Comparison of ENCODE assay signal across 1 cellular context in genomic region chr3:30350011-30350410, GRCh38.
A peak's percentile ranks its signal among the peaks of the same experiment; 100 is the strongest.
TF ChIP-seq lines count a peak whose summit lies in the region.

No MANE protein-coding gene starts in this region.

TF ChIP-seq in HepG2, 621 proteins besides CTCF, POLR2A, EP300 and RAD21 (continued from another document):
- TF ChIP-seq ETV5 (CRISPR knock-in tag; IDR thresholded peaks at IDR 0.05; ENCODE audit: borderline replicate concordance) (peak; percentile 19; the same call in 1 of the 2 replicates), TCF12 (IDR thresholded peaks at IDR 0.05) (no peak), TCF12 (CRISPR knock-in tag; IDR thresholded peaks at IDR 0.05) (no peak), KLF16 (CRISPR knock-in tag; IDR thresholded peaks at IDR 0.05) (0 out of 4 replicates have a peak, but pooled peaks of 1 of the 2 experiments have one; percentile 13), TEAD3 (CRISPR knock-in tag; optimal IDR thresholded peaks at IDR 0.05; ENCODE audit: borderline replicate concordance) (peak; percentile 72), SMAD3 (CRISPR knock-in tag; IDR thresholded peaks at IDR 0.05) (no peak), HBP1 (CRISPR knock-in tag; IDR thresholded peaks at IDR 0.05; ENCODE audit: low read depth) (0 out of 2 replicates have a peak, but pooled peaks have one; percentile 42), FOXC1 (CRISPR knock-in tag; IDR thresholded peaks at IDR 0.05; ENCODE audit: borderline replicate concordance) (peak; percentile 53; the same call in 1 of the 2 replicates), NFKB2 (CRISPR knock-in tag; IDR thresholded peaks at IDR 0.05; ENCODE audit: borderline replicate concordance) (no peak), YEATS2 (CRISPR knock-in tag; IDR thresholded peaks at IDR 0.05; ENCODE audit: borderline replicate concordance) (no peak), KDM3A (CRISPR knock-in tag; IDR thresholded peaks at IDR 0.05; ENCODE audit: low read depth) (no peak), SALL1 (CRISPR knock-in tag; IDR thresholded peaks at IDR 0.05) (peak; percentile 14; the same call in 1 of the 2 replicates), ZNF10 (CRISPR knock-in tag; IDR thresholded peaks at IDR 0.05; ENCODE audit: borderline replicate concordance, low read depth) (no peak), ZKSCAN5 (CRISPR knock-in tag; IDR thresholded peaks at IDR 0.05) (no peak), ZNF160 (CRISPR knock-in tag; IDR thresholded peaks at IDR 0.05) (no peak), ZNF382 (CRISPR knock-in tag; IDR thresholded peaks at IDR 0.05; ENCODE audit: borderline replicate concordance) (no peak), RCOR2 (CRISPR knock-in tag; IDR thresholded peaks at IDR 0.05) (0 out of 2 replicates have a peak, but pooled peaks have one; percentile 16), ZFP82 (CRISPR knock-in tag; IDR thresholded peaks at IDR 0.05; ENCODE audit: borderline replicate concordance) (no peak), ZBTB37 (CRISPR knock-in tag; IDR thresholded peaks at IDR 0.05) (no peak), RFXAP (CRISPR knock-in tag; IDR thresholded peaks at IDR 0.05; ENCODE audit: borderline replicate concordance) (0 out of 2 replicates have a peak, but pooled peaks have one; percentile 8), ZNF746 (CRISPR knock-in tag; IDR thresholded peaks at IDR 0.05) (no peak), PBX2 (CRISPR knock-in tag; IDR thresholded peaks at IDR 0.05) (0 out of 2 replicates have a peak, but pooled peaks have one; percentile 27), FOXA1 (IDR thresholded peaks at IDR 0.05) (no peak), FOXA1 (CRISPR knock-in tag; IDR thresholded peaks at IDR 0.05) (peak; percentile 37; the same call in 1 of the 2 replicates), BCL6 (CRISPR knock-in tag; IDR thresholded peaks at IDR 0.05) (no peak), DMAP1 (CRISPR knock-in tag; IDR thresholded peaks at IDR 0.05) (no peak), PHF20 (CRISPR knock-in tag; IDR thresholded peaks at IDR 0.05) (no peak), ZNF292 (CRISPR knock-in tag; IDR thresholded peaks at IDR 0.05; ENCODE audit: borderline replicate concordance, low read depth) (peak; percentile 68), RARG (CRISPR knock-in tag; IDR thresholded peaks at IDR 0.05; ENCODE audit: low read depth) (no peak), HNRNPL (IDR thresholded peaks at IDR 0.05; ENCODE audit: low read depth, low read length) (no peak), IKZF5 (CRISPR knock-in tag; IDR thresholded peaks at IDR 0.05) (no peak), ERF (CRISPR knock-in tag; IDR thresholded peaks at IDR 0.05) (0 out of 2 replicates have a peak, but pooled peaks have one; percentile 18), HNF1A (IDR thresholded peaks at IDR 0.05; ENCODE audit: low read depth) (no peak), HNF1A (CRISPR knock-in tag; IDR thresholded peaks at IDR 0.05; ENCODE audit: borderline replicate concordance) (no peak), CHCHD3 (CRISPR knock-in tag; IDR thresholded peaks at IDR 0.05) (no peak), KAT2B (IDR thresholded peaks at IDR 0.05; ENCODE audit: borderline replicate concordance, low read depth, low read length) (no peak), MED1 (CRISPR knock-in tag; IDR thresholded peaks at IDR 0.05) (peak; percentile 42), PAX8 (CRISPR knock-in tag; IDR thresholded peaks at IDR 0.05; ENCODE audit: borderline replicate concordance) (no peak), POLR2G (IDR thresholded peaks at IDR 0.05; ENCODE audit: low read depth, low read length) (no peak), FOXP4 (CRISPR knock-in tag; IDR thresholded peaks at IDR 0.05) (0 out of 2 replicates have a peak, but pooled peaks have one; percentile 10), ZNF331 (CRISPR knock-in tag; IDR thresholded peaks at IDR 0.05) (0 out of 2 replicates have a peak, but pooled peaks have one; percentile 30), MBD4 (IDR thresholded peaks at IDR 0.05; ENCODE audit: borderline replicate concordance, low read length) (0 out of 2 replicates have a peak, but pooled peaks have one; percentile 40), SP4 (CRISPR knock-in tag; IDR thresholded peaks at IDR 0.05) (0 out of 2 replicates have a peak, but pooled peaks have one; percentile 23), FOXP1 (IDR thresholded peaks at IDR 0.05) (no peak), FOXP1 (CRISPR knock-in tag; IDR thresholded peaks at IDR 0.05) (no peak), ZIK1 (CRISPR knock-in tag; IDR thresholded peaks at IDR 0.05; ENCODE audit: borderline replicate concordance, low read depth) (no peak), NR2C2 (CRISPR knock-in tag; IDR thresholded peaks at IDR 0.05; ENCODE audit: borderline replicate concordance) (no peak)
- TF ChIP-seq, protein P1, sequence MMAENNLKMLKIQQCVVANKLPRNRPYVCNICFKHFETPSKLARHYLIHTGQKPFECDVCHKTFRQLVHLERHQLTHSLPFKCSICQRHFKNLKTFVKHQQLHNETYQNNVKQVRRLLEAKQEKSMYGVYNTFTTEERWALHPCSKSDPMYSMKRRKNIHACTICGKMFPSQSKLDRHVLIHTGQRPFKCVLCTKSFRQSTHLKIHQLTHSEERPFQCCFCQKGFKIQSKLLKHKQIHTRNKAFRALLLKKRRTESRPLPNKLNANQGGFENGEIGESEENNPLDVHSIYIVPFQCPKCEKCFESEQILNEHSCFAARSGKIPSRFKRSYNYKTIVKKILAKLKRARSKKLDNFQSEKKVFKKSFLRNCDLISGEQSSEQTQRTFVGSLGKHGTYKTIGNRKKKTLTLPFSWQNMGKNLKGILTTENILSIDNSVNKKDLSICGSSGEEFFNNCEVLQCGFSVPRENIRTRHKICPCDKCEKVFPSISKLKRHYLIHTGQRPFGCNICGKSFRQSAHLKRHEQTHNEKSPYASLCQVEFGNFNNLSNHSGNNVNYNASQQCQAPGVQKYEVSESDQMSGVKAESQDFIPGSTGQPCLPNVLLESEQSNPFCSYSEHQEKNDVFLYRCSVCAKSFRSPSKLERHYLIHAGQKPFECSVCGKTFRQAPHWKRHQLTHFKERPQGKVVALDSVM (CRISPR knock-in tag; IDR thresholded peaks at IDR 0.05), result no peak
- TF ChIP-seq, protein P2, sequence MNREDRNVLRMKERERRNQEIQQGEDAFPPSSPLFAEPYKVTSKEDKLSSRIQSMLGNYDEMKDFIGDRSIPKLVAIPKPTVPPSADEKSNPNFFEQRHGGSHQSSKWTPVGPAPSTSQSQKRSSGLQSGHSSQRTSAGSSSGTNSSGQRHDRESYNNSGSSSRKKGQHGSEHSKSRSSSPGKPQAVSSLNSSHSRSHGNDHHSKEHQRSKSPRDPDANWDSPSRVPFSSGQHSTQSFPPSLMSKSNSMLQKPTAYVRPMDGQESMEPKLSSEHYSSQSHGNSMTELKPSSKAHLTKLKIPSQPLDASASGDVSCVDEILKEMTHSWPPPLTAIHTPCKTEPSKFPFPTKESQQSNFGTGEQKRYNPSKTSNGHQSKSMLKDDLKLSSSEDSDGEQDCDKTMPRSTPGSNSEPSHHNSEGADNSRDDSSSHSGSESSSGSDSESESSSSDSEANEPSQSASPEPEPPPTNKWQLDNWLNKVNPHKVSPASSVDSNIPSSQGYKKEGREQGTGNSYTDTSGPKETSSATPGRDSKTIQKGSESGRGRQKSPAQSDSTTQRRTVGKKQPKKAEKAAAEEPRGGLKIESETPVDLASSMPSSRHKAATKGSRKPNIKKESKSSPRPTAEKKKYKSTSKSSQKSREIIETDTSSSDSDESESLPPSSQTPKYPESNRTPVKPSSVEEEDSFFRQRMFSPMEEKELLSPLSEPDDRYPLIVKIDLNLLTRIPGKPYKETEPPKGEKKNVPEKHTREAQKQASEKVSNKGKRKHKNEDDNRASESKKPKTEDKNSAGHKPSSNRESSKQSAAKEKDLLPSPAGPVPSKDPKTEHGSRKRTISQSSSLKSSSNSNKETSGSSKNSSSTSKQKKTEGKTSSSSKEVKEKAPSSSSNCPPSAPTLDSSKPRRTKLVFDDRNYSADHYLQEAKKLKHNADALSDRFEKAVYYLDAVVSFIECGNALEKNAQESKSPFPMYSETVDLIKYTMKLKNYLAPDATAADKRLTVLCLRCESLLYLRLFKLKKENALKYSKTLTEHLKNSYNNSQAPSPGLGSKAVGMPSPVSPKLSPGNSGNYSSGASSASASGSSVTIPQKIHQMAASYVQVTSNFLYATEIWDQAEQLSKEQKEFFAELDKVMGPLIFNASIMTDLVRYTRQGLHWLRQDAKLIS (CRISPR knock-in tag; IDR thresholded peaks at IDR 0.05), result no peak
- TF ChIP-seq, protein P3, sequence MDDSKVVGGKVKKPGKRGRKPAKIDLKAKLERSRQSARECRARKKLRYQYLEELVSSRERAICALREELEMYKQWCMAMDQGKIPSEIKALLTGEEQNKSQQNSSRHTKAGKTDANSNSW (CRISPR knock-in tag; IDR thresholded peaks at IDR 0.05; ENCODE audit: borderline replicate concordance), result no peak
